Comparison of ENCODE assay signal across 7 cellular contexts in the genomic region with DNA sequence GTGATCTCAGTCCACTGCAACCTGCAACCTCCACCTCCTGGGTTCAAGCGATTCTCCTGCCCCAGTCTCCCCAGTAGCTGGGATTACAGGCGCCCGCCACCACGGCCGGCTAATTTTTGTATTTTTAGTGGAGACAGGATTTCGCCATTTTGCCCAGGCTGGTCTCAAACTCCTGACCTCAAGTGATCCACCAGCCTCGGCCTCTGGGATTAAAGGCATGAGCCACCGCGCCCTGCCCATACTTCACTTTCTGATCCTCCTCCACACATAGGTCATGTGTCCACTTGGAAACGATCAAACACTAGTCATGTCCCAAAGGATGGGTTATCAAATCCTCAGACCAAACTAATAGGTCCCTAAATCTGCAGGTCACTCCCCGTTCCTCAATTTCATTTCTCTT. TPM values are rescaled to one million over a fixed set of nuclear protein-coding genes. Genes with fewer than 3 reads are reported as not detected.
DNase-seq lines count a peak whose midpoint lies in the region; ATAC-seq and TF ChIP-seq lines count a peak whose summit lies in the region.
"Not testable (repeated sequence)": the region's sequence is repeated elsewhere in the genome, so short reads cannot be mapped to it uniquely, and the experiment has no call there.
"Had no signal": no experiment of that assay in that cellular context is flagged by ENCODE, and none has a peak within 500 bp of the region (broad histone marks: within the 10 kb centered on the region; RNA-seq: fewer than 3 reads in every experiment).

No MANE protein-coding gene starts in this region.

- H3K9me3 Mint-ChIP-seq in activated T-cell treated with anti-CD3 and anti-CD28 coated beads, Interleukin-2, amount 50 U/mL, for 4 hours: not testable (repeated sequence)

- ATAC-seq in activated T-cell treated with anti-CD3 and anti-CD28 coated beads, Interleukin-2, amount 50 U/mL, for 4 hours; left lung: not testable (repeated sequence)

- peak overlapping the region; percentile 94 for H3K4me3 Mint-ChIP-seq in activated T-cell treated with anti-CD3 and anti-CD28 coated beads, Interleukin-2, amount 50 U/mL, for 4 hours

- H3K9me3 ChIP-seq in BLaER1 treated with 17β-estradiol and CSF1 and Interleukin-3, amounts not matched to agents 10 nM and 100 nM (replicated peaks in 1 of 11); MG63; effector memory CD4-positive, alpha-beta T cell (ENCODE audit: control insufficient read depth, low read length); left lung: not testable (repeated sequence)

- H3K27me3 ChIP-seq in BLaER1 treated with 17β-estradiol and CSF1 and Interleukin-3, amounts not matched to agents 10 nM and 100 nM; MG63; effector memory CD4-positive, alpha-beta T cell (replicated peaks; ENCODE audit: control insufficient read depth, insufficient read depth, low read length, poor library complexity, severe bottlenecking); left lung: not testable (repeated sequence)

- peak overlapping the region; percentile 77 to 95 (median 91) for H3K4me2 ChIP-seq in BLaER1 treated with 17β-estradiol and CSF1 and Interleukin-3, amounts not matched to agents 10 nM and 100 nM

- intact Hi-C loops in left lung (cut with DNase I): not testable (repeated sequence)

- TF ChIP-seq CTCF in left lung (IDR thresholded peaks at IDR 0.05): not testable (repeated sequence)

- peak overlapping the region; percentile 63 to 89 (median 83); a peak in 21 of 22 replicates for H3K27ac ChIP-seq in BLaER1 treated with 17β-estradiol and CSF1 and Interleukin-3, amounts not matched to agents 10 nM and 100 nM
- not testable (repeated sequence) for H3K27ac ChIP-seq in effector memory CD4-positive, alpha-beta T cell (ENCODE audit: insufficient read depth, low read length, poor library complexity, severe bottlenecking)
- H3K27ac ChIP-seq in left lung: peak overlapping the region; percentile 86 to 94

- peaks cover 17% of the 10 kb centered on the region for H3K36me3 Mint-ChIP-seq in activated T-cell treated with anti-CD3 and anti-CD28 coated beads, Interleukin-2, amount 50 U/mL, for 4 hours (ENCODE audit: insufficient read depth)

- peaks cover 18 to 76% (median 44%) of the 10 kb centered on the region in 10 experiments for H3K4me1 ChIP-seq in BLaER1 treated with 17β-estradiol and CSF1 and Interleukin-3, amounts not matched to agents 10 nM and 100 nM
- peaks cover 11% of the 10 kb centered on the region for H3K4me1 ChIP-seq in effector memory CD4-positive, alpha-beta T cell (ENCODE audit: control insufficient read depth, insufficient read depth, low read length, poor library complexity, severe bottlenecking)
- H3K4me1 ChIP-seq in left lung: peaks cover 9 to 50% of the 10 kb centered on the region in 2 donors

- DNase-seq in MG63; activated T-cell treated with anti-CD3 and anti-CD28 coated beads, Interleukin-2, amount 50 U/mL, for 4 hours; effector memory CD4-positive, alpha-beta T cell; left lung; skeletal muscle cell (ENCODE audit: low read depth): not testable (repeated sequence)

- H4K20me1 ChIP-seq in BLaER1 treated with 17β-estradiol and CSF1 and Interleukin-3, amounts not matched to agents 10 nM and 100 nM: peaks cover 15 to 49% (median 36%) of the 10 kb centered on the region in 11 experiments; a peak in 17 of 22 replicates

- not testable (repeated sequence) for H3K27me3 Mint-ChIP-seq in activated T-cell treated with anti-CD3 and anti-CD28 coated beads, Interleukin-2, amount 50 U/mL, for 4 hours (ENCODE audit: low read depth)

- peaks cover 26% of the 10 kb centered on the region for H3K4me1 Mint-ChIP-seq in activated T-cell treated with anti-CD3 and anti-CD28 coated beads, Interleukin-2, amount 50 U/mL, for 4 hours (ENCODE audit: low read depth)

- peak overlapping the region; percentile 75 to 87 (median 86) for H3K9ac ChIP-seq in BLaER1 treated with 17β-estradiol and CSF1 and Interleukin-3, amounts not matched to agents 10 nM and 100 nM

- H3K4me3 ChIP-seq in BLaER1 treated with 17β-estradiol and CSF1 and Interleukin-3, amounts not matched to agents 10 nM and 100 nM: peak overlapping the region; percentile 73 to 94 (median 80)
- H3K4me3 ChIP-seq in MG63 (peak overlapping the region; percentile 92), left lung (peak overlapping the region in 1 of 2 donors; percentile 93), skeletal muscle cell (ENCODE audit: low read depth, low read length) (peak overlapping the region; percentile 82)
- H3K4me3 ChIP-seq in effector memory CD4-positive, alpha-beta T cell (ENCODE audit: insufficient read depth, low read depth, low read length, poor library complexity, severe bottlenecking): peak overlapping the region; percentile 94

- peaks cover 32 to 49% (median 44%) of the 10 kb centered on the region in 11 experiments for H3K36me3 ChIP-seq in BLaER1 treated with 17β-estradiol and CSF1 and Interleukin-3, amounts not matched to agents 10 nM and 100 nM
- H3K36me3 ChIP-seq in MG63 (peaks cover 22% of the 10 kb centered on the region), left lung (peaks cover 0 to 42% of the 10 kb centered on the region in 2 donors)
- H3K36me3 ChIP-seq in effector memory CD4-positive, alpha-beta T cell (ENCODE audit: control insufficient read depth, insufficient read depth, low read length): peaks cover 14% of the 10 kb centered on the region

RNA-seq across cellular contexts. Expression of a gene that starts 1.2 kb away (rescaled TPM):
- 43.0 and 74.3 TPM in 2 replicates for total RNA-seq in MG63 (2014; rRNA removed; shearing (Covaris generic); ENCODE audit: low replicate concordance)
- total RNA-seq in activated T-cell treated with anti-CD3 and anti-CD28 coated beads, Interleukin-2, amount 50 U/mL, for 4 hours: 10 to 100 TPM; 62.5 to 79.5 (median 75.5) TPM
- 10 to 100 TPM; 36.7 to 49.2 TPM for total RNA-seq in left lung

RNA-seq across cellular contexts. Expression of a gene that starts 17.9 kb away (rescaled TPM):
- 28.8 and 33.5 TPM in 2 replicates for total RNA-seq in MG63 (2014; rRNA removed; shearing (Covaris generic); ENCODE audit: low replicate concordance)
- 10 to 100 TPM; 37.6 to 47.0 (median 40.8) TPM for total RNA-seq in activated T-cell treated with anti-CD3 and anti-CD28 coated beads, Interleukin-2, amount 50 U/mL, for 4 hours
- 10 to 100 TPM; 17.5 to 22.4 TPM for total RNA-seq in left lung

RNA-seq across cellular contexts. Expression of a gene that starts 44.7 kb away (rescaled TPM):
- not detected in 2 replicates for total RNA-seq in MG63 (2014; rRNA removed; shearing (Covaris generic); ENCODE audit: low replicate concordance)
- not detected for total RNA-seq in activated T-cell treated with anti-CD3 and anti-CD28 coated beads, Interleukin-2, amount 50 U/mL, for 4 hours
- under 1 TPM in 1 of 2 donors, not detected in 1; 0.37 TPM for total RNA-seq in left lung
- total RNA-seq: esophagus mucosa had no signal

RNA-seq across cellular contexts. Expression of a gene that starts 55.9 kb away (rescaled TPM):
- 10.1 and 21.9 TPM in 2 replicates for total RNA-seq in MG63 (2014; rRNA removed; shearing (Covaris generic); ENCODE audit: low replicate concordance)
- 10 to 100 TPM; 40.4 to 44.1 (median 42.8) TPM for total RNA-seq in activated T-cell treated with anti-CD3 and anti-CD28 coated beads, Interleukin-2, amount 50 U/mL, for 4 hours
- 10 to 100 TPM; 19.6 to 26.9 TPM for total RNA-seq in left lung
